Comparison of ENCODE assay signal across 1 cellular context in genomic region chr1:231421971-231422797, GRCh38.
TF ChIP-seq lines count a peak whose summit lies in the region.

TSS of gene EGLN1 (minus strand) at chr1:231422287. CDS start at chr1:231421888, 399 bp downstream.

TF ChIP-seq in K562, 482 proteins besides CTCF, POLR2A, EP300 and RAD21 (continued from another document and continues in another):
- TF ChIP-seq CUX1 (CRISPR knock-in tag; IDR thresholded peaks at IDR 0.05) (no peak), ZNF133 (CRISPR knock-in tag; IDR thresholded peaks at IDR 0.05) (no peak), RBFOX2 (IDR thresholded peaks at IDR 0.05; ENCODE audit: low read depth, low read length) (peak; percentile 88), ZNF75A (CRISPR knock-in tag; IDR thresholded peaks at IDR 0.05) (no peak), ZNF766 (CRISPR knock-in tag; conservative IDR thresholded peaks at IDR 0.05) (0 out of 2 replicates have a peak, but pooled peaks have one; percentile 11), RNF219 (CRISPR knock-in tag; IDR thresholded peaks at IDR 0.05) (0 out of 2 replicates have a peak, but pooled peaks have one; percentile 25), ZNF354B (CRISPR knock-in tag; IDR thresholded peaks at IDR 0.05) (no peak), E2F3 (CRISPR knock-in tag; IDR thresholded peaks at IDR 0.05) (no peak), IRF2 (CRISPR knock-in tag; IDR thresholded peaks at IDR 0.05) (no peak), NEUROD1 (IDR thresholded peaks at IDR 0.05; ENCODE audit: borderline replicate concordance, low read depth, low read length, partially characterized antibody) (peak; percentile 42), FOXJ3 (CRISPR knock-in tag; IDR thresholded peaks at IDR 0.05) (no peak), HCFC1 (IDR thresholded peaks at IDR 0.05; ENCODE audit: low read depth, low read length) (peak; percentile 48), CHCHD3 (CRISPR knock-in tag; IDR thresholded peaks at IDR 0.05) (peak; percentile 16; the same call in 1 of the 2 replicates), HDGF (IDR thresholded peaks at IDR 0.05) (no peak), TEAD1 (CRISPR knock-in tag; IDR thresholded peaks at IDR 0.05) (peak in 1 of 2 experiments; percentile 64; a peak in 1 of 4 replicates), SMARCB1 (IDR thresholded peaks at IDR 0.05; ENCODE audit: insufficient read length, low read depth) (no peak), GTF2F1 (IDR thresholded peaks at IDR 0.05; ENCODE audit: low read depth, low read length) (no peak), PATZ1 (CRISPR knock-in tag; IDR thresholded peaks at IDR 0.05; ENCODE audit: borderline replicate concordance) (no peak), ZNF785 (CRISPR knock-in tag; IDR thresholded peaks at IDR 0.05) (no peak)
- TF ChIP-seq, protein P1, sequence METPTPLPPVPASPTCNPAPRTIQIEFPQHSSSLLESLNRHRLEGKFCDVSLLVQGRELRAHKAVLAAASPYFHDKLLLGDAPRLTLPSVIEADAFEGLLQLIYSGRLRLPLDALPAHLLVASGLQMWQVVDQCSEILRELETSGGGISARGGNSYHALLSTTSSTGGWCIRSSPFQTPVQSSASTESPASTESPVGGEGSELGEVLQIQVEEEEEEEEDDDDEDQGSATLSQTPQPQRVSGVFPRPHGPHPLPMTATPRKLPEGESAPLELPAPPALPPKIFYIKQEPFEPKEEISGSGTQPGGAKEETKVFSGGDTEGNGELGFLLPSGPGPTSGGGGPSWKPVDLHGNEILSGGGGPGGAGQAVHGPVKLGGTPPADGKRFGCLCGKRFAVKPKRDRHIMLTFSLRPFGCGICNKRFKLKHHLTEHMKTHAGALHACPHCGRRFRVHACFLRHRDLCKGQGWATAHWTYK (CRISPR knock-in tag; IDR thresholded peaks at IDR 0.05), result peak; percentile 54
- TF ChIP-seq, protein P2, sequence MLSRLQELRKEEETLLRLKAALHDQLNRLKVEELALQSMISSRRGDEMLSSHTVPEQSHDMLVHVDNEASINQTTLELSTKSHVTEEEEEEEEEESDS (CRISPR knock-in tag; IDR thresholded peaks at IDR 0.05), result no peak
- TF ChIP-seq, protein P3, sequence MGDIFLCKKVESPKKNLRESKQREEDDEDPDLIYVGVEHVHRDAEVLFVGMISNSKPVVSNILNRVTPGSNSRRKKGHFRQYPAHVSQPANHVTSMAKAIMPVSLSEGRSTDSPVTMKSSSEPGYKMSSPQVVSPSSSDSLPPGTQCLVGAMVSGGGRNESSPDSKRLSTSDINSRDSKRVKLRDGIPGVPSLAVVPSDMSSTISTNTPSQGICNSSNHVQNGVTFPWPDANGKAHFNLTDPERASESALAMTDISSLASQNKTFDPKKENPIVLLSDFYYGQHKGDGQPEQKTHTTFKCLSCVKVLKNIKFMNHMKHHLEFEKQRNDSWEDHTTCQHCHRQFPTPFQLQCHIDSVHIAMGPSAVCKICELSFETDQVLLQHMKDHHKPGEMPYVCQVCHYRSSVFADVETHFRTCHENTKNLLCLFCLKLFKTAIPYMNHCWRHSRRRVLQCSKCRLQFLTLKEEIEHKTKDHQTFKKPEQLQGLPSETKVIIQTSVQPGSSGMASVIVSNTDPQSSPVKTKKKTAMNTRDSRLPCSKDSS (IDR thresholded peaks at IDR 0.05; ENCODE audit: low read depth, partially characterized antibody), result no peak
- TF ChIP-seq, protein P4, sequence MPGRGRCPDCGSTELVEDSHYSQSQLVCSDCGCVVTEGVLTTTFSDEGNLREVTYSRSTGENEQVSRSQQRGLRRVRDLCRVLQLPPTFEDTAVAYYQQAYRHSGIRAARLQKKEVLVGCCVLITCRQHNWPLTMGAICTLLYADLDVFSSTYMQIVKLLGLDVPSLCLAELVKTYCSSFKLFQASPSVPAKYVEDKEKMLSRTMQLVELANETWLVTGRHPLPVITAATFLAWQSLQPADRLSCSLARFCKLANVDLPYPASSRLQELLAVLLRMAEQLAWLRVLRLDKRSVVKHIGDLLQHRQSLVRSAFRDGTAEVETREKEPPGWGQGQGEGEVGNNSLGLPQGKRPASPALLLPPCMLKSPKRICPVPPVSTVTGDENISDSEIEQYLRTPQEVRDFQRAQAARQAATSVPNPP (IDR thresholded peaks at IDR 0.05; ENCODE audit: borderline replicate concordance, insufficient read depth, insufficient read length), result no peak
- TF ChIP-seq, protein P5, sequence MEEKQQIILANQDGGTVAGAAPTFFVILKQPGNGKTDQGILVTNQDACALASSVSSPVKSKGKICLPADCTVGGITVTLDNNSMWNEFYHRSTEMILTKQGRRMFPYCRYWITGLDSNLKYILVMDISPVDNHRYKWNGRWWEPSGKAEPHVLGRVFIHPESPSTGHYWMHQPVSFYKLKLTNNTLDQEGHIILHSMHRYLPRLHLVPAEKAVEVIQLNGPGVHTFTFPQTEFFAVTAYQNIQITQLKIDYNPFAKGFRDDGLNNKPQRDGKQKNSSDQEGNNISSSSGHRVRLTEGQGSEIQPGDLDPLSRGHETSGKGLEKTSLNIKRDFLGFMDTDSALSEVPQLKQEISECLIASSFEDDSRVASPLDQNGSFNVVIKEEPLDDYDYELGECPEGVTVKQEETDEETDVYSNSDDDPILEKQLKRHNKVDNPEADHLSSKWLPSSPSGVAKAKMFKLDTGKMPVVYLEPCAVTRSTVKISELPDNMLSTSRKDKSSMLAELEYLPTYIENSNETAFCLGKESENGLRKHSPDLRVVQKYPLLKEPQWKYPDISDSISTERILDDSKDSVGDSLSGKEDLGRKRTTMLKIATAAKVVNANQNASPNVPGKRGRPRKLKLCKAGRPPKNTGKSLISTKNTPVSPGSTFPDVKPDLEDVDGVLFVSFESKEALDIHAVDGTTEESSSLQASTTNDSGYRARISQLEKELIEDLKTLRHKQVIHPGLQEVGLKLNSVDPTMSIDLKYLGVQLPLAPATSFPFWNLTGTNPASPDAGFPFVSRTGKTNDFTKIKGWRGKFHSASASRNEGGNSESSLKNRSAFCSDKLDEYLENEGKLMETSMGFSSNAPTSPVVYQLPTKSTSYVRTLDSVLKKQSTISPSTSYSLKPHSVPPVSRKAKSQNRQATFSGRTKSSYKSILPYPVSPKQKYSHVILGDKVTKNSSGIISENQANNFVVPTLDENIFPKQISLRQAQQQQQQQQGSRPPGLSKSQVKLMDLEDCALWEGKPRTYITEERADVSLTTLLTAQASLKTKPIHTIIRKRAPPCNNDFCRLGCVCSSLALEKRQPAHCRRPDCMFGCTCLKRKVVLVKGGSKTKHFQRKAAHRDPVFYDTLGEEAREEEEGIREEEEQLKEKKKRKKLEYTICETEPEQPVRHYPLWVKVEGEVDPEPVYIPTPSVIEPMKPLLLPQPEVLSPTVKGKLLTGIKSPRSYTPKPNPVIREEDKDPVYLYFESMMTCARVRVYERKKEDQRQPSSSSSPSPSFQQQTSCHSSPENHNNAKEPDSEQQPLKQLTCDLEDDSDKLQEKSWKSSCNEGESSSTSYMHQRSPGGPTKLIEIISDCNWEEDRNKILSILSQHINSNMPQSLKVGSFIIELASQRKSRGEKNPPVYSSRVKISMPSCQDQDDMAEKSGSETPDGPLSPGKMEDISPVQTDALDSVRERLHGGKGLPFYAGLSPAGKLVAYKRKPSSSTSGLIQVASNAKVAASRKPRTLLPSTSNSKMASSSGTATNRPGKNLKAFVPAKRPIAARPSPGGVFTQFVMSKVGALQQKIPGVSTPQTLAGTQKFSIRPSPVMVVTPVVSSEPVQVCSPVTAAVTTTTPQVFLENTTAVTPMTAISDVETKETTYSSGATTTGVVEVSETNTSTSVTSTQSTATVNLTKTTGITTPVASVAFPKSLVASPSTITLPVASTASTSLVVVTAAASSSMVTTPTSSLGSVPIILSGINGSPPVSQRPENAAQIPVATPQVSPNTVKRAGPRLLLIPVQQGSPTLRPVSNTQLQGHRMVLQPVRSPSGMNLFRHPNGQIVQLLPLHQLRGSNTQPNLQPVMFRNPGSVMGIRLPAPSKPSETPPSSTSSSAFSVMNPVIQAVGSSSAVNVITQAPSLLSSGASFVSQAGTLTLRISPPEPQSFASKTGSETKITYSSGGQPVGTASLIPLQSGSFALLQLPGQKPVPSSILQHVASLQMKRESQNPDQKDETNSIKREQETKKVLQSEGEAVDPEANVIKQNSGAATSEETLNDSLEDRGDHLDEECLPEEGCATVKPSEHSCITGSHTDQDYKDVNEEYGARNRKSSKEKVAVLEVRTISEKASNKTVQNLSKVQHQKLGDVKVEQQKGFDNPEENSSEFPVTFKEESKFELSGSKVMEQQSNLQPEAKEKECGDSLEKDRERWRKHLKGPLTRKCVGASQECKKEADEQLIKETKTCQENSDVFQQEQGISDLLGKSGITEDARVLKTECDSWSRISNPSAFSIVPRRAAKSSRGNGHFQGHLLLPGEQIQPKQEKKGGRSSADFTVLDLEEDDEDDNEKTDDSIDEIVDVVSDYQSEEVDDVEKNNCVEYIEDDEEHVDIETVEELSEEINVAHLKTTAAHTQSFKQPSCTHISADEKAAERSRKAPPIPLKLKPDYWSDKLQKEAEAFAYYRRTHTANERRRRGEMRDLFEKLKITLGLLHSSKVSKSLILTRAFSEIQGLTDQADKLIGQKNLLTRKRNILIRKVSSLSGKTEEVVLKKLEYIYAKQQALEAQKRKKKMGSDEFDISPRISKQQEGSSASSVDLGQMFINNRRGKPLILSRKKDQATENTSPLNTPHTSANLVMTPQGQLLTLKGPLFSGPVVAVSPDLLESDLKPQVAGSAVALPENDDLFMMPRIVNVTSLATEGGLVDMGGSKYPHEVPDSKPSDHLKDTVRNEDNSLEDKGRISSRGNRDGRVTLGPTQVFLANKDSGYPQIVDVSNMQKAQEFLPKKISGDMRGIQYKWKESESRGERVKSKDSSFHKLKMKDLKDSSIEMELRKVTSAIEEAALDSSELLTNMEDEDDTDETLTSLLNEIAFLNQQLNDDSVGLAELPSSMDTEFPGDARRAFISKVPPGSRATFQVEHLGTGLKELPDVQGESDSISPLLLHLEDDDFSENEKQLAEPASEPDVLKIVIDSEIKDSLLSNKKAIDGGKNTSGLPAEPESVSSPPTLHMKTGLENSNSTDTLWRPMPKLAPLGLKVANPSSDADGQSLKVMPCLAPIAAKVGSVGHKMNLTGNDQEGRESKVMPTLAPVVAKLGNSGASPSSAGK (IDR thresholded peaks at IDR 0.05), result peak; percentile 58
